Comparison of ENCODE assay signal across 16 cellular contexts in the genomic region with DNA sequence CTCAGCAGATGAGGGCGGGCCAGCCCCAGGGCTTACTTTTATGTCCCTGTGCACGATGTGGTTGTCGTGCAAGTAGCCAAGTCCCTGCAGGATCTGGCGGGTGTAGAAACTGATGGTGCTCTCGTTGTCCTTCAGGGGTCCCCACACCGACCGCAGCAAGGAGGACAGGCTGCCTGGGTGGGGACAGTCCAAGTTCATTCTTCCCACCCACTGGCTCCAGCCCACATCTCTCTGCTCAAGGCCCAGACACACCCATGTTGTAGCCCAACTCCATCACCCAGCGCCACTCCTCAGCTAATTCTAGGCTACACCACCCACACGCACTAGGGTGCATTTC. TPM values are rescaled to one million over a fixed set of nuclear protein-coding genes. Genes with fewer than 3 reads are reported as not detected.
DNase-seq lines count a peak whose midpoint lies in the region; ATAC-seq, FAIRE-seq and TF ChIP-seq lines count a peak whose summit lies in the region.
"Had no signal": no experiment of that assay in that cellular context is flagged by ENCODE, and none has a peak within 500 bp of the region (broad histone marks: within the 10 kb centered on the region; RNA-seq: fewer than 3 reads in every experiment).

No MANE protein-coding gene starts in this region.

- H3K4me1 Mint-ChIP-seq in astrocyte (ENCODE audit: low read depth, unreplicated experiment) (no peaks in the 10 kb centered on the region), mesothelial cell of epicardium (peaks cover 17% of the 10 kb centered on the region)

- H3K4me2 ChIP-seq in astrocyte (ENCODE audit: low read length) (peak overlapping the region; percentile 71), HepG2 (ENCODE audit: low read depth, low read length) (no peak overlapping the region)
- H3K4me2 ChIP-seq: PC-9 had no signal

- TF ChIP-seq POLR2A in body of pancreas (IDR thresholded peaks at IDR 0.05) = no peak
- no peak for TF ChIP-seq POLR2A in HepG2 (IDR thresholded peaks at IDR 0.05; ENCODE audit: insufficient read depth in 1 of 2, low read depth in 2 of 2, low read length in 2 of 2)

- DNase-seq in CD1c-positive myeloid dendritic cell (ENCODE audit: extremely low spot score) = peak; percentile 31
- no peak for DNase-seq in H7
- no peak for DNase-seq in astrocyte (ENCODE audit: low read depth)
- DNase-seq in mesothelial cell of epicardium (ENCODE audit: low spot score in 2 of 2, unreplicated experiment in 2 of 2) = no peak
- DNase-seq in NCI-H446 (lab: John Stamatoyannopoulos, UW) = no peak
- no peak for DNase-seq in body of pancreas
- no peak for DNase-seq in superior temporal gyrus (ENCODE audit: extremely low spot score)
- DNase-seq in HepG2 (ENCODE audit: low spot score) = no peak
- DNase-seq: Caco-2, dermis blood vessel endothelial cell, gastrocnemius medialis, HCEC 1CT, PC-9 had no signal

- no peak for TF ChIP-seq RAD21 in HepG2 (CRISPR knock-in tag; IDR thresholded peaks at IDR 0.05)

- no peak for ATAC-seq in body of pancreas
- ATAC-seq in HepG2 = no peak
- ATAC-seq: gastrocnemius medialis had no signal

- intact Hi-C loops in body of pancreas (cut with DNase I) = loop anchor here (5.0 kb wide), 1 partner anchor 33 kb away; the partner anchor contains the start of gene GPR3
- intact Hi-C loops in HepG2 (cut with micrococcal nuclease; ENCODE audit: unreplicated experiment) = no loop called here

- H3K9me3 Mint-ChIP-seq in astrocyte (ENCODE audit: unreplicated experiment) (no peaks in the 10 kb centered on the region), mesothelial cell of epicardium (no peaks in the 10 kb centered on the region)

- peaks cover 33% of the 10 kb centered on the region for H3K27me3 Mint-ChIP-seq in astrocyte (ENCODE audit: low read depth, unreplicated experiment)
- peaks cover 35% of the 10 kb centered on the region for H3K27me3 Mint-ChIP-seq in mesothelial cell of epicardium (ENCODE audit: low read depth)

- H3K27ac Mint-ChIP-seq in astrocyte (ENCODE audit: unreplicated experiment) (no peak overlapping the region), mesothelial cell of epicardium (no peak overlapping the region)

- no peak overlapping the region for H2AFZ ChIP-seq in astrocyte (ENCODE audit: low read depth, low read length)
- no peak overlapping the region for H2AFZ ChIP-seq in HepG2 (ENCODE audit: low read length)
- H2AFZ ChIP-seq: PC-9 had no signal

- in situ Hi-C loops in HepG2 (cut with HindIII; ENCODE audit: extremely low pct_ligation_motif_present, low pct_unique_long_range_greater_than_20kb) = loop anchor here (5.0 kb wide), 1 partner anchor 33 kb away; the partner anchor contains the start of gene GPR3

- peaks cover under 1% of the 10 kb centered on the region for H3K4me1 ChIP-seq in astrocyte (ENCODE audit: insufficient read depth, low read length)
- H3K4me1 ChIP-seq in body of pancreas = peaks cover 24% of the 10 kb centered on the region
- peaks cover 16% of the 10 kb centered on the region for H3K4me1 ChIP-seq in HepG2 (ENCODE audit: insufficient read depth, low read length)

- H3K4me3 Mint-ChIP-seq in astrocyte (ENCODE audit: unreplicated experiment) = peak overlapping the region; percentile 50
- peak overlapping the region; percentile 62 for H3K4me3 Mint-ChIP-seq in mesothelial cell of epicardium

- H3K36me3 ChIP-seq in H7 (replicated peaks; ENCODE audit: control insufficient read depth, insufficient read depth, low read length) = no peaks in the 10 kb centered on the region; the same call in 1 of the 2 replicates
- H3K36me3 ChIP-seq in astrocyte (ENCODE audit: insufficient read depth, low read length) = peaks cover 3% of the 10 kb centered on the region
- H3K36me3 ChIP-seq in body of pancreas (replicated peaks in 1 of 2; ENCODE audit: insufficient read depth in 1 of 2, low read depth in 2 of 2) = no peaks in the 10 kb centered on the region
- 0 out of 5 replicates have a peak, but pooled peaks cover 0 to 2% of the 10 kb centered on the region in 2 experiments for H3K36me3 ChIP-seq in HepG2 (replicated peaks in 1 of 2; ENCODE audit: control insufficient read depth in 1 of 2, insufficient read depth in 2 of 2, low read length in 2 of 2)

- H3K36me3 Mint-ChIP-seq in astrocyte (ENCODE audit: low read depth, unreplicated experiment) (peaks cover 37% of the 10 kb centered on the region), mesothelial cell of epicardium (peaks cover 1% of the 10 kb centered on the region)

- BruUV-seq in HepG2 (replicated peaks; lab: Mats Ljungman, UMichigan) = no TSS peak

- no peak for TF ChIP-seq CTCF in astrocyte (IDR thresholded peaks at IDR 0.05; ENCODE audit: insufficient read depth, low read depth, low read length)
- TF ChIP-seq CTCF in mesothelial cell of epicardium (IDR thresholded peaks at IDR 0.05; ENCODE audit: unreplicated experiment) = no peak
- no peak for TF ChIP-seq CTCF in body of pancreas (IDR thresholded peaks at IDR 0.05)
- no peak for TF ChIP-seq CTCF in HepG2 (CRISPR knock-in tag; IDR thresholded peaks at IDR 0.05)

- no peaks in the 10 kb centered on the region for H4K20me1 ChIP-seq in astrocyte (ENCODE audit: insufficient read depth, low read length)
- no peaks in the 10 kb centered on the region for H4K20me1 ChIP-seq in HepG2 (ENCODE audit: insufficient read depth, low read length)

- POLR2A ChIA-PET in HepG2 (lab: Yijun Ruan, JAX) = no interaction called here

- peaks cover 50% of the 10 kb centered on the region for H3K27me3 ChIP-seq in H7 (ENCODE audit: control insufficient read depth, insufficient read depth, low read length)
- H3K27me3 ChIP-seq in astrocyte (ENCODE audit: insufficient read depth, low read length) = no peaks in the 10 kb centered on the region
- no peaks in the 10 kb centered on the region for H3K27me3 ChIP-seq in body of pancreas
- H3K27me3 ChIP-seq in HepG2 (ENCODE audit: control insufficient read depth in 1 of 2, insufficient read depth in 2 of 2, low read length in 2 of 2) = no peaks in the 10 kb centered on the region
- H3K27me3 ChIP-seq: gastrocnemius medialis had no signal

- 50 to 68% methylated on average over 9 of the region's 9 CpGs for WGBS in body of pancreas, 2 donors
- 94% methylated on average over 8 of the region's 9 CpGs for WGBS in HepG2 (ENCODE audit: low lambda C conversion rate)

- FAIRE-seq in astrocyte (lab: Jason Lieb, UNC) = no peak
- no peak for FAIRE-seq in HepG2 (lab: Jason Lieb, UNC)

- CTCF ChIA-PET in HepG2 (lab: Yijun Ruan, JAX; ENCODE audit: low intra/inter-chr PET ratio, low total read pairs) = no interaction called here

- H3K79me2 ChIP-seq in astrocyte (ENCODE audit: insufficient read depth, low read length) = no peaks in the 10 kb centered on the region
- H3K79me2 ChIP-seq in HepG2 (ENCODE audit: insufficient read depth, low read length) = no peaks in the 10 kb centered on the region

- no peaks in the 10 kb centered on the region for H3K9me3 ChIP-seq in astrocyte (ENCODE audit: insufficient read depth, low read depth, low read length)
- no peaks in the 10 kb centered on the region for H3K9me3 ChIP-seq in body of pancreas
- no peaks in the 10 kb centered on the region for H3K9me3 ChIP-seq in HepG2 (ENCODE audit: low read length)
- H3K9me3 ChIP-seq: Caco-2, gastrocnemius medialis had no signal

- H3K4me3 ChIP-seq in H7 (ENCODE audit: insufficient read depth, low read depth, low read length) (peak overlapping the region; percentile 94; the same call in 1 of the 2 replicates), astrocyte (ENCODE audit: insufficient read depth, low read depth, low read length) (no peak overlapping the region), body of pancreas (no peak overlapping the region), HepG2 (replicated peaks in 1 of 3; ENCODE audit: insufficient read depth in 1 of 3, low read depth in 2 of 3, low read length in 3 of 3) (no peak overlapping the region)
- H3K4me3 ChIP-seq: PC-9 had no signal

- H3K27ac ChIP-seq in astrocyte (ENCODE audit: low read depth, low read length) (no peak overlapping the region), body of pancreas (no peak overlapping the region), HepG2 (ENCODE audit: extremely low read length, insufficient read depth, low read length) (no peak overlapping the region)
- H3K27ac ChIP-seq: gastrocnemius medialis, PC-9 had no signal

- TF ChIP-seq EP300 in HepG2 (IDR thresholded peaks at IDR 0.05; ENCODE audit: low read depth in 2 of 2, low read length in 2 of 2) (no peak), HepG2 (CRISPR knock-in tag; IDR thresholded peaks at IDR 0.05; ENCODE audit: borderline replicate concordance) (no peak)

- H3K9ac ChIP-seq in astrocyte (ENCODE audit: low read length) (no peak overlapping the region), HepG2 (ENCODE audit: insufficient read depth, low read depth, low read length) (no peak overlapping the region)

RNA-seq across cellular contexts. Expression of gene MAP3K6, which starts 7.0 kb away (rescaled TPM):
- total RNA-seq in H7 (2014; rRNA removed; shearing (Covaris generic)) = 10.7 and 14.6 TPM in 2 replicates
- total RNA-seq in astrocyte = 12.8 and 16.8 TPM in 2 replicates
- 10.3 to 13.7 TPM (median 11.8 TPM) in 3 replicates for total RNA-seq in mesothelial cell of epicardium
- total RNA-seq in body of pancreas = 10 to 100 TPM; 28.8 to 31.3 TPM
- total RNA-seq in HepG2 (2016; rRNA removed; fragmentation: Illumina TruSeq; extraction: Trizol) = 2.7 and 3.5 TPM in 2 replicates
- 0.62 and 2.3 TPM in 2 replicates for total RNA-seq in HepG2 (2016; cell fraction: cytosol; rRNA removed; fragmentation: Illumina TruSeq; extraction: Trizol; ENCODE audit: low read depth)
- 2.6 and 2.8 TPM in 2 replicates for total RNA-seq in HepG2 (2016; cell fraction: insoluble cytoplasmic fraction; rRNA removed; fragmentation: Illumina TruSeq; extraction: Trizol)
- 0.93 and 0.99 TPM in 2 replicates for total RNA-seq in HepG2 (2016; cell fraction: membrane; rRNA removed; fragmentation: Illumina TruSeq; extraction: Trizol)
- total RNA-seq in HepG2 (2016; cell fraction: nucleus; rRNA removed; fragmentation: Illumina TruSeq; extraction: Trizol) = 1.8 and 2.3 TPM in 2 replicates
- 2.7 and 3.2 TPM in 2 replicates for polyA plus RNA-seq in HepG2 (2011; rRNA removed)
- 1.2 and 1.4 TPM in 2 replicates for polyA plus RNA-seq in HepG2 (2011; cell fraction: cytosol; rRNA removed)
- polyA plus RNA-seq in HepG2 (2011; cell fraction: nucleus; rRNA removed) = 20.8 and 29.2 TPM in 2 replicates
- 0.97 and 2.1 TPM in 2 replicates for polyA plus RNA-seq in HepG2 (2012)
- 0.44 and 1.2 TPM in 2 replicates for polyA plus RNA-seq in HepG2 (2016; cell fraction: cytosol; fragmentation: Illumina TruSeq; extraction: Trizol; ENCODE audit: low read depth)
- polyA plus RNA-seq in HepG2 (2016; cell fraction: insoluble cytoplasmic fraction; fragmentation: Illumina TruSeq; extraction: Trizol; ENCODE audit: low read depth) = 2.4 and 2.8 TPM in 2 replicates
- 1.1 and 1.2 TPM in 2 replicates for polyA plus RNA-seq in HepG2 (2016; cell fraction: membrane; fragmentation: Illumina TruSeq; extraction: Trizol; ENCODE audit: low read depth)
- polyA plus RNA-seq in HepG2 (2016; cell fraction: nucleus; fragmentation: Illumina TruSeq; extraction: Trizol; ENCODE audit: insufficient read depth, low read depth) = 5.1 and 8.1 TPM in 2 replicates
- polyA minus RNA-seq in HepG2 (2011; rRNA and poly(A)+ RNA removed; ENCODE audit: low replicate concordance) = 5.7 and 12.4 TPM in 2 replicates
- 0.59 and 1.5 TPM in 2 replicates for polyA minus RNA-seq in HepG2 (2011; cell fraction: cytosol; rRNA and poly(A)+ RNA removed)
- polyA minus RNA-seq in HepG2 (2011; cell fraction: nucleus; rRNA and poly(A)+ RNA removed) = 3.4 and 4.0 TPM in 2 replicates

RNA-seq across cellular contexts. Expression of gene FCN3, which starts 14.8 kb away (rescaled TPM):
- 0.14 TPM in 1 of 2 replicates, not detected in the other for total RNA-seq in H7 (2014; rRNA removed; shearing (Covaris generic))
- total RNA-seq in astrocyte (not detected in 2 replicates), mesothelial cell of epicardium (0.22 to 0.24 TPM in 2 of 3 replicates, not detected in the other), body of pancreas (1 to 10 TPM; 1.3 to 1.6 TPM), HepG2 (2016; rRNA removed; fragmentation: Illumina TruSeq; extraction: Trizol) (not detected in 2 replicates)
- total RNA-seq in HepG2 (2016; cell fraction: cytosol; rRNA removed; fragmentation: Illumina TruSeq; extraction: Trizol; ENCODE audit: low read depth) = not detected in 2 replicates
- not detected in 2 replicates for total RNA-seq in HepG2 (2016; cell fraction: insoluble cytoplasmic fraction; rRNA removed; fragmentation: Illumina TruSeq; extraction: Trizol)
- not detected in 2 replicates for total RNA-seq in HepG2 (2016; cell fraction: membrane; rRNA removed; fragmentation: Illumina TruSeq; extraction: Trizol)
- total RNA-seq in HepG2 (2016; cell fraction: nucleus; rRNA removed; fragmentation: Illumina TruSeq; extraction: Trizol) = not detected in 2 replicates
- not detected in 2 replicates for polyA plus RNA-seq in HepG2 (2011; rRNA removed)
- not detected in 2 replicates for polyA plus RNA-seq in HepG2 (2011; cell fraction: cytosol; rRNA removed)
- not detected in 2 replicates for polyA plus RNA-seq in HepG2 (2011; cell fraction: nucleus; rRNA removed)
- polyA plus RNA-seq in HepG2 (2012) = not detected in 2 replicates
- polyA plus RNA-seq in HepG2 (2016; cell fraction: cytosol; fragmentation: Illumina TruSeq; extraction: Trizol; ENCODE audit: low read depth) = not detected in 2 replicates
- not detected in 2 replicates for polyA plus RNA-seq in HepG2 (2016; cell fraction: insoluble cytoplasmic fraction; fragmentation: Illumina TruSeq; extraction: Trizol; ENCODE audit: low read depth)
- polyA plus RNA-seq in HepG2 (2016; cell fraction: membrane; fragmentation: Illumina TruSeq; extraction: Trizol; ENCODE audit: low read depth) = not detected in 2 replicates
- not detected in 2 replicates for polyA plus RNA-seq in HepG2 (2016; cell fraction: nucleus; fragmentation: Illumina TruSeq; extraction: Trizol; ENCODE audit: insufficient read depth, low read depth)
- polyA minus RNA-seq in HepG2 (2011; rRNA and poly(A)+ RNA removed; ENCODE audit: low replicate concordance) = not detected in 2 replicates
- polyA minus RNA-seq in HepG2 (2011; cell fraction: cytosol; rRNA and poly(A)+ RNA removed) = not detected in 2 replicates
- polyA minus RNA-seq in HepG2 (2011; cell fraction: nucleus; rRNA and poly(A)+ RNA removed) = not detected in 2 replicates
- total RNA-seq: Caco-2, dermis blood vessel endothelial cell, PC-9, urinary bladder had no signal

RNA-seq across cellular contexts. Expression of gene SYTL1, which starts 18.0 kb away (rescaled TPM):
- total RNA-seq in H7 (2014; rRNA removed; shearing (Covaris generic)) = 5.6 and 6.4 TPM in 2 replicates
- total RNA-seq in astrocyte = 10.7 and 12.2 TPM in 2 replicates
- 41.0 to 42.8 TPM (median 42.2 TPM) in 3 replicates for total RNA-seq in mesothelial cell of epicardium
- total RNA-seq in body of pancreas = 100 to 1,000 TPM; 107 to 129 TPM
- 9.1 and 17.8 TPM in 2 replicates for total RNA-seq in HepG2 (2016; rRNA removed; fragmentation: Illumina TruSeq; extraction: Trizol)
- total RNA-seq in HepG2 (2016; cell fraction: cytosol; rRNA removed; fragmentation: Illumina TruSeq; extraction: Trizol; ENCODE audit: low read depth) = 5.6 TPM in 2 replicates
- 7.9 and 19.8 TPM in 2 replicates for total RNA-seq in HepG2 (2016; cell fraction: insoluble cytoplasmic fraction; rRNA removed; fragmentation: Illumina TruSeq; extraction: Trizol)
- 7.4 and 8.0 TPM in 2 replicates for total RNA-seq in HepG2 (2016; cell fraction: membrane; rRNA removed; fragmentation: Illumina TruSeq; extraction: Trizol)
- 15.9 and 19.3 TPM in 2 replicates for total RNA-seq in HepG2 (2016; cell fraction: nucleus; rRNA removed; fragmentation: Illumina TruSeq; extraction: Trizol)
- 11.1 and 15.8 TPM in 2 replicates for polyA plus RNA-seq in HepG2 (2011; rRNA removed)
- polyA plus RNA-seq in HepG2 (2011; cell fraction: cytosol; rRNA removed) = 4.7 and 8.4 TPM in 2 replicates
- 175 and 243 TPM in 2 replicates for polyA plus RNA-seq in HepG2 (2011; cell fraction: nucleus; rRNA removed)
- 7.2 and 8.3 TPM in 2 replicates for polyA plus RNA-seq in HepG2 (2012)
- 3.6 and 4.2 TPM in 2 replicates for polyA plus RNA-seq in HepG2 (2016; cell fraction: cytosol; fragmentation: Illumina TruSeq; extraction: Trizol; ENCODE audit: low read depth)
- 8.1 and 8.6 TPM in 2 replicates for polyA plus RNA-seq in HepG2 (2016; cell fraction: insoluble cytoplasmic fraction; fragmentation: Illumina TruSeq; extraction: Trizol; ENCODE audit: low read depth)
- polyA plus RNA-seq in HepG2 (2016; cell fraction: membrane; fragmentation: Illumina TruSeq; extraction: Trizol; ENCODE audit: low read depth) = 4.6 and 5.4 TPM in 2 replicates
- polyA plus RNA-seq in HepG2 (2016; cell fraction: nucleus; fragmentation: Illumina TruSeq; extraction: Trizol; ENCODE audit: insufficient read depth, low read depth) = 45.3 and 50.8 TPM in 2 replicates
- 0.21 and 11.5 TPM in 2 replicates for polyA minus RNA-seq in HepG2 (2011; rRNA and poly(A)+ RNA removed; ENCODE audit: low replicate concordance)
- polyA minus RNA-seq in HepG2 (2011; cell fraction: cytosol; rRNA and poly(A)+ RNA removed) = 3.3 and 6.7 TPM in 2 replicates
- 14.3 and 14.8 TPM in 2 replicates for polyA minus RNA-seq in HepG2 (2011; cell fraction: nucleus; rRNA and poly(A)+ RNA removed)
- total RNA-seq: dermis blood vessel endothelial cell had no signal

RNA-seq across cellular contexts. Expression of gene CD164L2, which starts 23.3 kb away (rescaled TPM):
- 1.7 and 3.8 TPM in 2 replicates for total RNA-seq in H7 (2014; rRNA removed; shearing (Covaris generic))
- total RNA-seq in astrocyte (not detected in 2 replicates), mesothelial cell of epicardium (0.45 to 1.3 TPM (median 0.61 TPM) in 3 replicates), body of pancreas (1 to 10 TPM in 1 of 2 donors, not detected in 1; 1.3 TPM), HepG2 (2016; rRNA removed; fragmentation: Illumina TruSeq; extraction: Trizol) (not detected in 2 replicates)
- total RNA-seq in HepG2 (2016; cell fraction: cytosol; rRNA removed; fragmentation: Illumina TruSeq; extraction: Trizol; ENCODE audit: low read depth) = not detected in 2 replicates
- total RNA-seq in HepG2 (2016; cell fraction: insoluble cytoplasmic fraction; rRNA removed; fragmentation: Illumina TruSeq; extraction: Trizol) = not detected in 2 replicates
- total RNA-seq in HepG2 (2016; cell fraction: membrane; rRNA removed; fragmentation: Illumina TruSeq; extraction: Trizol) = not detected in 2 replicates
- not detected in 2 replicates for total RNA-seq in HepG2 (2016; cell fraction: nucleus; rRNA removed; fragmentation: Illumina TruSeq; extraction: Trizol)
- not detected in 2 replicates for polyA plus RNA-seq in HepG2 (2011; rRNA removed)
- polyA plus RNA-seq in HepG2 (2011; cell fraction: cytosol; rRNA removed) = not detected in 2 replicates
- polyA plus RNA-seq in HepG2 (2011; cell fraction: nucleus; rRNA removed) = 0.17 and 0.21 TPM in 2 replicates
- polyA plus RNA-seq in HepG2 (2012) = not detected in 2 replicates
- polyA plus RNA-seq in HepG2 (2016; cell fraction: cytosol; fragmentation: Illumina TruSeq; extraction: Trizol; ENCODE audit: low read depth) = not detected in 2 replicates
- polyA plus RNA-seq in HepG2 (2016; cell fraction: insoluble cytoplasmic fraction; fragmentation: Illumina TruSeq; extraction: Trizol; ENCODE audit: low read depth) = not detected in 2 replicates
- polyA plus RNA-seq in HepG2 (2016; cell fraction: membrane; fragmentation: Illumina TruSeq; extraction: Trizol; ENCODE audit: low read depth) = not detected in 2 replicates
- not detected in 2 replicates for polyA plus RNA-seq in HepG2 (2016; cell fraction: nucleus; fragmentation: Illumina TruSeq; extraction: Trizol; ENCODE audit: insufficient read depth, low read depth)
- polyA minus RNA-seq in HepG2 (2011; rRNA and poly(A)+ RNA removed; ENCODE audit: low replicate concordance) = 0.16 TPM in 1 of 2 replicates, not detected in the other
- not detected in 2 replicates for polyA minus RNA-seq in HepG2 (2011; cell fraction: cytosol; rRNA and poly(A)+ RNA removed)
- polyA minus RNA-seq in HepG2 (2011; cell fraction: nucleus; rRNA and poly(A)+ RNA removed) = not detected in 2 replicates
- total RNA-seq: Caco-2, dermis blood vessel endothelial cell, gastrocnemius medialis, mesenteric fat pad, right cardiac atrium, urinary bladder had no signal
- polyA plus RNA-seq: right cardiac atrium had no signal

RNA-seq across cellular contexts. Expression of gene GPR3, which starts 32.6 kb away (rescaled TPM):
- total RNA-seq in H7 (2014; rRNA removed; shearing (Covaris generic)) = 5.8 and 8.5 TPM in 2 replicates
- total RNA-seq in astrocyte (0.75 and 0.86 TPM in 2 replicates), mesothelial cell of epicardium (1.7 to 2.3 TPM (median 1.7 TPM) in 3 replicates), body of pancreas (not detected), HepG2 (2016; rRNA removed; fragmentation: Illumina TruSeq; extraction: Trizol) (0.88 and 1.00 TPM in 2 replicates)
- total RNA-seq in HepG2 (2016; cell fraction: cytosol; rRNA removed; fragmentation: Illumina TruSeq; extraction: Trizol; ENCODE audit: low read depth) = 0.26 and 0.61 TPM in 2 replicates
- 0.62 and 1.2 TPM in 2 replicates for total RNA-seq in HepG2 (2016; cell fraction: insoluble cytoplasmic fraction; rRNA removed; fragmentation: Illumina TruSeq; extraction: Trizol)
- total RNA-seq in HepG2 (2016; cell fraction: membrane; rRNA removed; fragmentation: Illumina TruSeq; extraction: Trizol) = 1.4 and 1.5 TPM in 2 replicates
- 1.2 and 1.3 TPM in 2 replicates for total RNA-seq in HepG2 (2016; cell fraction: nucleus; rRNA removed; fragmentation: Illumina TruSeq; extraction: Trizol)
- polyA plus RNA-seq in HepG2 (2011; rRNA removed) = 2.6 and 2.7 TPM in 2 replicates
- polyA plus RNA-seq in HepG2 (2011; cell fraction: cytosol; rRNA removed) = 2.8 and 3.5 TPM in 2 replicates
- 2.1 and 2.9 TPM in 2 replicates for polyA plus RNA-seq in HepG2 (2011; cell fraction: nucleus; rRNA removed)
- 1.5 and 2.0 TPM in 2 replicates for polyA plus RNA-seq in HepG2 (2012)
- 1.1 TPM in 2 replicates for polyA plus RNA-seq in HepG2 (2016; cell fraction: cytosol; fragmentation: Illumina TruSeq; extraction: Trizol; ENCODE audit: low read depth)
- polyA plus RNA-seq in HepG2 (2016; cell fraction: insoluble cytoplasmic fraction; fragmentation: Illumina TruSeq; extraction: Trizol; ENCODE audit: low read depth) = 1.2 and 1.5 TPM in 2 replicates
- 1.9 and 2.4 TPM in 2 replicates for polyA plus RNA-seq in HepG2 (2016; cell fraction: membrane; fragmentation: Illumina TruSeq; extraction: Trizol; ENCODE audit: low read depth)
- 2.8 TPM in 2 replicates for polyA plus RNA-seq in HepG2 (2016; cell fraction: nucleus; fragmentation: Illumina TruSeq; extraction: Trizol; ENCODE audit: insufficient read depth, low read depth)
- 1.1 and 7.0 TPM in 2 replicates for polyA minus RNA-seq in HepG2 (2011; rRNA and poly(A)+ RNA removed; ENCODE audit: low replicate concordance)
- 1.4 and 1.7 TPM in 2 replicates for polyA minus RNA-seq in HepG2 (2011; cell fraction: cytosol; rRNA and poly(A)+ RNA removed)
- polyA minus RNA-seq in HepG2 (2011; cell fraction: nucleus; rRNA and poly(A)+ RNA removed) = 0.50 and 0.90 TPM in 2 replicates
